In the genomic region with DNA sequence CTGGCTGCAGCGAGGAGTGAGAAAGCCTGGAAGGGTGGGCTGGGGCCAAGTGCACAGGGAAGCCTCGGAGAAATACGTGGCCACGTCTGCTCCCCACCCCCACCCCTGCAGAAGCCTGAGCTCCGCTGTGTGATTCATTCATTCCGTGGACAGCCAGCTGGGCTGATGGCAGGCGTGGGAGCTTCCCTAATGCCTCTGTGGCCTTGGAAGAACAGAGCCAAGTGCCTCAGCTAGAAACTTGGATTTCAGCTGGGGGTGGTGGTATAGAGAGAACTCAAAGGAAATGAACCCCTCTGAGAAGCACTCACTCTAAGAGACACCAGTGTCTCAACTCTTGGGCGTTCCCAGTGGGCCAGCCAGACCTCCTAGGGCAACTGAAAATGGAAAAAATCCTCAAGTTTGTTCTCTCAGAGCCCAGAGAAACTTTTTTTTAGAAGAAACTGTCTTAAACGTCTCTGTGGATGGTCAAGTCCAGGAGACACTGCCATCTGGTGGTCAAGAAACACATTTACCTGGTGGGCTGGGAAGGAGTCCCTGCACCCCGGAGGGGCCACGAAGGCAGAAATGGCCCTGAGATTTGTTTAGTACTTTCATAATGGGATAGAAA, we compare ENCODE assay signal across 8 cellular contexts. TPM values are rescaled to one million over a fixed set of nuclear protein-coding genes. Genes with fewer than 3 reads are reported as not detected.
DNase-seq lines count a peak whose midpoint lies in the region; ATAC-seq, FAIRE-seq and TF ChIP-seq lines count a peak whose summit lies in the region.

No MANE protein-coding gene starts in this region.

- peaks cover 47% of the 10 kb centered on the region for H3K36me3 Mint-ChIP-seq in activated B cell treated with CpG ODN at 0.5 μM for 24 hours (ENCODE audit: low read depth)

- no peaks in the 10 kb centered on the region for H3K9me2 ChIP-seq in HCT116 (ENCODE audit: insufficient read depth)

- H3K9ac ChIP-seq in HCT116 (ENCODE audit: low read length) (peak overlapping the region; percentile 53), HepG2 (ENCODE audit: insufficient read depth, low read depth, low read length) (no peak overlapping the region)

- ATAC-seq in HCT116, result peak; percentile 33
- ATAC-seq in activated B cell treated with CpG ODN at 0.5 μM for 24 hours (ENCODE audit: low read depth), result peak; percentile 69
- peak; percentile 74 for ATAC-seq in HepG2

- H3K4me3 ChIP-seq in HCT116 (replicated peaks in 1 of 2; ENCODE audit: low read depth in 1 of 2, low read length in 2 of 2) (peak overlapping the region; percentile 4 to 46; a peak in 3 of 4 replicates), HepG2 (replicated peaks in 1 of 3; ENCODE audit: insufficient read depth in 1 of 3, low read depth in 2 of 3, low read length in 3 of 3) (no peak overlapping the region)

- CTCF ChIA-PET in HCT116 (lab: Charles Lee) (interaction anchor here (0.8 to 5.2 kb wide), 17 partner anchors 9 to 421 kb away, joined by 3 to 103 read pairs (median 5); no protein-coding TSS in a partner anchor), activated B cell treated with CpG ODN at 0.5 μM for 24 hours (lab: Charles Lee) (interaction anchor here (0.7 to 10.4 kb wide), 13 partner anchors 9 to 232 kb away, joined by 3 to 223 read pairs (median 9); a partner anchor contains a TSS), HepG2 (lab: Yijun Ruan, JAX; ENCODE audit: low intra/inter-chr PET ratio, low total read pairs) (interaction anchor here (0.8 to 5.1 kb wide), 3 partner anchors 81 to 240 kb away, joined by 3 to 66 read pairs (median 6); no protein-coding TSS in a partner anchor)

- POLR2A ChIA-PET in HCT116 (lab: Charles Lee), result no interaction called here
- POLR2A ChIA-PET in activated B cell treated with CpG ODN at 0.5 μM for 24 hours (lab: Charles Lee), result interaction anchor here (1.1 to 4.3 kb wide), 3 partner anchors 19 to 82 kb away, joined by 3 to 33 read pairs (median 6); a partner anchor contains a TSS
- POLR2A ChIA-PET in HepG2 (lab: Yijun Ruan, JAX), result interaction anchor here (0.6 kb wide), 1 partner anchor 86 kb away, joined by 3 read pairs; no protein-coding TSS in a partner anchor

- WGBS in HepG2 (ENCODE audit: low lambda C conversion rate), result 33% methylated on average over 8 of the region's 11 CpGs

- peaks cover 16% of the 10 kb centered on the region for H3K4me1 Mint-ChIP-seq in activated B cell treated with CpG ODN at 0.5 μM for 24 hours

- peak; percentile 36 for DNase-seq in NCI-H748 (lab: John Stamatoyannopoulos, UW; ENCODE audit: unreplicated experiment)
- no peak for DNase-seq in NCI-H748 treated with DMSO at 0.1 percent for 48 hours (lab: John Stamatoyannopoulos, UW)
- DNase-seq in HCT116 (ENCODE audit: low read depth, low spot score), result no peak
- peak; percentile 49 for DNase-seq in MV-4-11 (lab: John Stamatoyannopoulos, UW)
- DNase-seq in activated B cell treated with CpG ODN at 0.5 μM for 24 hours, result no peak
- DNase-seq in dedifferentiated amniotic fluid mesenchymal stem cell (ENCODE audit: extremely low spot score), result peak; percentile 94
- DNase-seq in HepG2 (ENCODE audit: low spot score), result peak; percentile 30
- peak; percentile 47 for DNase-seq in stimulated activated CD4-positive, alpha-beta T cell treated with anti-CD3 and anti-CD28 coated beads, Interleukin-4, amount 100 ng/mL, for 24 hours

- BruUV-seq in HCT116 (replicated peaks; lab: Mats Ljungman, UMichigan) (no TSS peak), HepG2 (replicated peaks; lab: Mats Ljungman, UMichigan) (no TSS peak)

- TF ChIP-seq EP300 in HepG2 (IDR thresholded peaks at IDR 0.05; ENCODE audit: low read depth in 2 of 2, low read length in 2 of 2), result no peak
- TF ChIP-seq EP300 in HepG2 (CRISPR knock-in tag; IDR thresholded peaks at IDR 0.05; ENCODE audit: borderline replicate concordance), result no peak

- H3K9me3 Mint-ChIP-seq in activated B cell treated with CpG ODN at 0.5 μM for 24 hours, result no peaks in the 10 kb centered on the region

- H3K27me3 ChIP-seq in HCT116 (ENCODE audit: insufficient read depth, low read length) (no peaks in the 10 kb centered on the region), HepG2 (ENCODE audit: control insufficient read depth in 1 of 2, insufficient read depth in 2 of 2, low read length in 2 of 2) (no peaks in the 10 kb centered on the region)

- no peak overlapping the region for H2AFZ ChIP-seq in HCT116 (ENCODE audit: low read depth, low read length, poor library complexity, severe bottlenecking)
- no peak overlapping the region for H2AFZ ChIP-seq in HepG2 (ENCODE audit: low read length)

- peak overlapping the region; percentile 27 for H3K27ac ChIP-seq in HCT116 (ENCODE audit: low read depth, low read length)
- H3K27ac ChIP-seq in HepG2 (ENCODE audit: extremely low read length, insufficient read depth, low read length), result no peak overlapping the region

- TF ChIP-seq CTCF in HCT116 (IDR thresholded peaks at IDR 0.05 in 2 of 3, conservative IDR thresholded peaks at IDR 0.05 in 1 of 3; ENCODE audit: borderline replicate concordance in 1 of 3, insufficient read depth in 1 of 3, low read depth in 2 of 3, low read length in 2 of 3) (peak in 2 of 3 experiments; percentile 82 to 96; a peak in 4 of 6 replicates), activated B cell treated with CpG ODN at 0.5 μM for 24 hours (IDR thresholded peaks at IDR 0.05) (peak; percentile 68), HepG2 (CRISPR knock-in tag; IDR thresholded peaks at IDR 0.05) (peak; percentile 76)

- H3K4me3 Mint-ChIP-seq in activated B cell treated with CpG ODN at 0.5 μM for 24 hours, result no peak overlapping the region

- H3K4me1 ChIP-seq in HCT116 (ENCODE audit: control insufficient read depth in 1 of 2, insufficient read depth in 2 of 2, low read length in 2 of 2) (peaks cover 50 to 63% of the 10 kb centered on the region in 2 experiments), HepG2 (ENCODE audit: insufficient read depth, low read length) (no peaks in the 10 kb centered on the region)

- H3K9me3 ChIP-seq in HCT116 (ENCODE audit: control insufficient read depth in 1 of 2, insufficient read depth in 1 of 2, low read depth in 1 of 2, low read length in 2 of 2), result no peaks in the 10 kb centered on the region
- H3K9me3 ChIP-seq in HepG2 (ENCODE audit: low read length), result no peaks in the 10 kb centered on the region

- in situ Hi-C loops in HepG2 (cut with HindIII; ENCODE audit: extremely low pct_ligation_motif_present, low pct_unique_long_range_greater_than_20kb), result loop anchor here (5.0 to 25.0 kb wide), 3 partner anchors 83 to 303 kb away; a partner anchor contains a TSS

- H3K27me3 Mint-ChIP-seq in activated B cell treated with CpG ODN at 0.5 μM for 24 hours, result no peaks in the 10 kb centered on the region

- H3K4me2 ChIP-seq in HCT116 (ENCODE audit: low read length), result peak overlapping the region; percentile 80
- no peak overlapping the region for H3K4me2 ChIP-seq in HepG2 (ENCODE audit: low read depth, low read length)

- H3K27ac Mint-ChIP-seq in activated B cell treated with CpG ODN at 0.5 μM for 24 hours, result no peak overlapping the region

- TF ChIP-seq POLR2A in HCT116 (IDR thresholded peaks at IDR 0.05; ENCODE audit: borderline replicate concordance, extremely low read depth, insufficient read depth, insufficient read length), result no peak
- TF ChIP-seq POLR2A in HepG2 (IDR thresholded peaks at IDR 0.05; ENCODE audit: insufficient read depth in 1 of 2, low read depth in 2 of 2, low read length in 2 of 2), result no peak

- FAIRE-seq in HepG2 (lab: Jason Lieb, UNC), result peak; percentile 40

- no peak for TF ChIP-seq RAD21 in HCT116 (IDR thresholded peaks at IDR 0.05; ENCODE audit: low read depth)
- peak; percentile 54; the same call in 1 of the 2 replicates for TF ChIP-seq RAD21 in HepG2 (CRISPR knock-in tag; IDR thresholded peaks at IDR 0.05)

- H3K36me3 ChIP-seq in HCT116 (ENCODE audit: control insufficient read depth in 1 of 2, insufficient read depth in 2 of 2, low read length in 2 of 2) (no peaks in the 10 kb centered on the region), HepG2 (replicated peaks in 1 of 2; ENCODE audit: control insufficient read depth in 1 of 2, insufficient read depth in 2 of 2, low read length in 2 of 2) (peaks cover 9 to 31% of the 10 kb centered on the region in 2 experiments; a peak in 4 of 5 replicates)

- RAD21 ChIA-PET in HCT116 (lab: Charles Lee; ENCODE audit: low non-redundant PET in 1 of 2, low total read pairs in 2 of 2, uncharacterized antibody in 2 of 2, unreplicated experiment in 2 of 2), result interaction anchor here (1.4 to 3.9 kb wide), 3 partner anchors 31 to 82 kb away, joined by 4 to 25 read pairs (median 20); a partner anchor contains a TSS

- no peaks in the 10 kb centered on the region for H4K20me1 ChIP-seq in HCT116 (ENCODE audit: insufficient read depth)
- H4K20me1 ChIP-seq in HepG2 (ENCODE audit: insufficient read depth, low read length), result no peaks in the 10 kb centered on the region

- H3K79me2 ChIP-seq in HCT116 (ENCODE audit: insufficient read depth, low read length) (no peaks in the 10 kb centered on the region), HepG2 (ENCODE audit: insufficient read depth, low read length) (no peaks in the 10 kb centered on the region)

- intact Hi-C loops in HCT116 (cut with micrococcal nuclease), result loop anchor here (5.0 to 10.0 kb wide), 4 partner anchors 218 to 486 kb away; a partner anchor contains a TSS
- intact Hi-C loops in activated B cell treated with CpG ODN at 0.5 μM for 24 hours (cut with micrococcal nuclease), result loop anchor here (1.0 to 2.0 kb wide), 5 partner anchors 19 to 402 kb away; a partner anchor contains a TSS
- intact Hi-C loops in HepG2 (cut with micrococcal nuclease; ENCODE audit: unreplicated experiment), result loop anchor here (1.0 to 5.0 kb wide), 3 partner anchors 81 to 293 kb away; a partner anchor contains a TSS

RNA-seq across cellular contexts. Expression of a gene that starts 18.0 kb away (rescaled TPM):
- 66.2 TPM for total RNA-seq in HCT116 (2021; ENCODE audit: unreplicated experiment)
- polyA plus RNA-seq in HCT116 (2012), result 58.0 and 77.2 TPM in 2 replicates
- 61.2 and 66.6 TPM in 2 replicates for total RNA-seq in activated B cell treated with CpG ODN at 0.5 μM for 24 hours
- 124 and 146 TPM in 2 replicates for total RNA-seq in HepG2 (2016; rRNA removed; fragmentation: Illumina TruSeq; extraction: Trizol)
- total RNA-seq in HepG2 (2016; cell fraction: cytosol; rRNA removed; fragmentation: Illumina TruSeq; extraction: Trizol; ENCODE audit: low read depth), result 55.4 and 83.7 TPM in 2 replicates
- 123 and 144 TPM in 2 replicates for total RNA-seq in HepG2 (2016; cell fraction: insoluble cytoplasmic fraction; rRNA removed; fragmentation: Illumina TruSeq; extraction: Trizol)
- total RNA-seq in HepG2 (2016; cell fraction: membrane; rRNA removed; fragmentation: Illumina TruSeq; extraction: Trizol), result 93.5 and 124 TPM in 2 replicates
- 49.1 and 52.7 TPM in 2 replicates for total RNA-seq in HepG2 (2016; cell fraction: nucleus; rRNA removed; fragmentation: Illumina TruSeq; extraction: Trizol)
- polyA plus RNA-seq in HepG2 (2011; rRNA removed), result 62.4 and 62.5 TPM in 2 replicates
- 113 and 180 TPM in 2 replicates for polyA plus RNA-seq in HepG2 (2011; cell fraction: cytosol; rRNA removed)
- polyA plus RNA-seq in HepG2 (2011; cell fraction: nucleus; rRNA removed), result 35.5 and 39.6 TPM in 2 replicates
- polyA plus RNA-seq in HepG2 (2012), result 92.4 and 93.3 TPM in 2 replicates
- 97.4 and 143 TPM in 2 replicates for polyA plus RNA-seq in HepG2 (2016; cell fraction: cytosol; fragmentation: Illumina TruSeq; extraction: Trizol; ENCODE audit: low read depth)
- polyA plus RNA-seq in HepG2 (2016; cell fraction: insoluble cytoplasmic fraction; fragmentation: Illumina TruSeq; extraction: Trizol; ENCODE audit: low read depth), result 209 and 219 TPM in 2 replicates
- polyA plus RNA-seq in HepG2 (2016; cell fraction: membrane; fragmentation: Illumina TruSeq; extraction: Trizol; ENCODE audit: low read depth), result 131 and 173 TPM in 2 replicates
- polyA plus RNA-seq in HepG2 (2016; cell fraction: nucleus; fragmentation: Illumina TruSeq; extraction: Trizol; ENCODE audit: insufficient read depth, low read depth), result 113 and 116 TPM in 2 replicates
- polyA minus RNA-seq in HepG2 (2011; rRNA and poly(A)+ RNA removed; ENCODE audit: low replicate concordance), result 66.0 and 83.2 TPM in 2 replicates
- polyA minus RNA-seq in HepG2 (2011; cell fraction: cytosol; rRNA and poly(A)+ RNA removed), result 18.4 and 25.2 TPM in 2 replicates
- 18.3 and 24.2 TPM in 2 replicates for polyA minus RNA-seq in HepG2 (2011; cell fraction: nucleus; rRNA and poly(A)+ RNA removed)

RNA-seq across cellular contexts. Expression of a gene that starts 31.3 kb away (rescaled TPM):
- total RNA-seq in HCT116 (2021; ENCODE audit: unreplicated experiment), result 296 TPM
- polyA plus RNA-seq in HCT116 (2012), result 105 and 111 TPM in 2 replicates
- 227 and 239 TPM in 2 replicates for total RNA-seq in activated B cell treated with CpG ODN at 0.5 μM for 24 hours
- total RNA-seq in HepG2 (2016; rRNA removed; fragmentation: Illumina TruSeq; extraction: Trizol), result 320 and 517 TPM in 2 replicates
- 41.5 and 44.3 TPM in 2 replicates for total RNA-seq in HepG2 (2016; cell fraction: cytosol; rRNA removed; fragmentation: Illumina TruSeq; extraction: Trizol; ENCODE audit: low read depth)
- total RNA-seq in HepG2 (2016; cell fraction: insoluble cytoplasmic fraction; rRNA removed; fragmentation: Illumina TruSeq; extraction: Trizol), result 318 and 499 TPM in 2 replicates
- total RNA-seq in HepG2 (2016; cell fraction: membrane; rRNA removed; fragmentation: Illumina TruSeq; extraction: Trizol), result 78.5 and 90.0 TPM in 2 replicates
- total RNA-seq in HepG2 (2016; cell fraction: nucleus; rRNA removed; fragmentation: Illumina TruSeq; extraction: Trizol), result 169 and 180 TPM in 2 replicates
- 36.7 and 36.8 TPM in 2 replicates for polyA plus RNA-seq in HepG2 (2011; rRNA removed)
- 19.1 and 29.1 TPM in 2 replicates for polyA plus RNA-seq in HepG2 (2011; cell fraction: cytosol; rRNA removed)
- 21.7 and 24.8 TPM in 2 replicates for polyA plus RNA-seq in HepG2 (2011; cell fraction: nucleus; rRNA removed)
- 69.1 and 93.9 TPM in 2 replicates for polyA plus RNA-seq in HepG2 (2012)
- polyA plus RNA-seq in HepG2 (2016; cell fraction: cytosol; fragmentation: Illumina TruSeq; extraction: Trizol; ENCODE audit: low read depth), result 10.9 and 11.4 TPM in 2 replicates
- 267 and 318 TPM in 2 replicates for polyA plus RNA-seq in HepG2 (2016; cell fraction: insoluble cytoplasmic fraction; fragmentation: Illumina TruSeq; extraction: Trizol; ENCODE audit: low read depth)
- 32.9 and 35.3 TPM in 2 replicates for polyA plus RNA-seq in HepG2 (2016; cell fraction: membrane; fragmentation: Illumina TruSeq; extraction: Trizol; ENCODE audit: low read depth)
- 110 and 112 TPM in 2 replicates for polyA plus RNA-seq in HepG2 (2016; cell fraction: nucleus; fragmentation: Illumina TruSeq; extraction: Trizol; ENCODE audit: insufficient read depth, low read depth)
- polyA minus RNA-seq in HepG2 (2011; rRNA and poly(A)+ RNA removed; ENCODE audit: low replicate concordance), result 119 and 313 TPM in 2 replicates
- 75.4 and 95.6 TPM in 2 replicates for polyA minus RNA-seq in HepG2 (2011; cell fraction: cytosol; rRNA and poly(A)+ RNA removed)
- 143 and 162 TPM in 2 replicates for polyA minus RNA-seq in HepG2 (2011; cell fraction: nucleus; rRNA and poly(A)+ RNA removed)

RNA-seq across cellular contexts. Expression of a gene that starts 53.7 kb away (rescaled TPM):
- total RNA-seq in HCT116 (2021; ENCODE audit: unreplicated experiment), result 3.0 TPM
- 0.04 and 0.52 TPM in 2 replicates for polyA plus RNA-seq in HCT116 (2012)
- not detected in 2 replicates for total RNA-seq in activated B cell treated with CpG ODN at 0.5 μM for 24 hours
- 75.5 and 192 TPM in 2 replicates for total RNA-seq in HepG2 (2016; rRNA removed; fragmentation: Illumina TruSeq; extraction: Trizol)
- 9.1 and 9.9 TPM in 2 replicates for total RNA-seq in HepG2 (2016; cell fraction: cytosol; rRNA removed; fragmentation: Illumina TruSeq; extraction: Trizol; ENCODE audit: low read depth)
- total RNA-seq in HepG2 (2016; cell fraction: insoluble cytoplasmic fraction; rRNA removed; fragmentation: Illumina TruSeq; extraction: Trizol), result 71.7 and 190 TPM in 2 replicates
- 37.6 and 38.8 TPM in 2 replicates for total RNA-seq in HepG2 (2016; cell fraction: membrane; rRNA removed; fragmentation: Illumina TruSeq; extraction: Trizol)
- 149 and 175 TPM in 2 replicates for total RNA-seq in HepG2 (2016; cell fraction: nucleus; rRNA removed; fragmentation: Illumina TruSeq; extraction: Trizol)
- 65.0 and 76.7 TPM in 2 replicates for polyA plus RNA-seq in HepG2 (2011; rRNA removed)
- polyA plus RNA-seq in HepG2 (2011; cell fraction: cytosol; rRNA removed), result 54.8 and 70.7 TPM in 2 replicates
- 37.4 and 43.1 TPM in 2 replicates for polyA plus RNA-seq in HepG2 (2011; cell fraction: nucleus; rRNA removed)
- 35.8 and 37.1 TPM in 2 replicates for polyA plus RNA-seq in HepG2 (2012)
- polyA plus RNA-seq in HepG2 (2016; cell fraction: cytosol; fragmentation: Illumina TruSeq; extraction: Trizol; ENCODE audit: low read depth), result 23.5 and 31.8 TPM in 2 replicates
- polyA plus RNA-seq in HepG2 (2016; cell fraction: insoluble cytoplasmic fraction; fragmentation: Illumina TruSeq; extraction: Trizol; ENCODE audit: low read depth), result 109 and 123 TPM in 2 replicates
- polyA plus RNA-seq in HepG2 (2016; cell fraction: membrane; fragmentation: Illumina TruSeq; extraction: Trizol; ENCODE audit: low read depth), result 43.6 and 45.2 TPM in 2 replicates
- 354 and 386 TPM in 2 replicates for polyA plus RNA-seq in HepG2 (2016; cell fraction: nucleus; fragmentation: Illumina TruSeq; extraction: Trizol; ENCODE audit: insufficient read depth, low read depth)
- 64.6 TPM in 1 of 2 replicates, not detected in the other for polyA minus RNA-seq in HepG2 (2011; rRNA and poly(A)+ RNA removed; ENCODE audit: low replicate concordance)
- 30.4 and 42.5 TPM in 2 replicates for polyA minus RNA-seq in HepG2 (2011; cell fraction: cytosol; rRNA and poly(A)+ RNA removed)
- 9.7 and 14.0 TPM in 2 replicates for polyA minus RNA-seq in HepG2 (2011; cell fraction: nucleus; rRNA and poly(A)+ RNA removed)

Comparison
In these comparisons a context has a peak if more than half of its experiments do, and no peak if none do; other contexts are left out.
1. DNase-seq: peak in NCI-H748 (single experiment), MV-4-11 (single experiment), dedifferentiated amniotic fluid mesenchymal stem cell (single experiment), HepG2 (single experiment) and stimulated activated CD4-positive, alpha-beta T cell treated with anti-CD3 and anti-CD28 coated beads, Interleukin-4, amount 100 ng/mL, for 24 hours (single experiment); none in NCI-H748 treated with DMSO at 0.1 percent for 48 hours (single experiment), HCT116 (single experiment) and activated B cell treated with CpG ODN at 0.5 μM for 24 hours (single experiment).
2. H3K4me3 ChIP-seq: peak in HCT116 (2 of 2); none in HepG2 (0 of 3).
3. Peak in every context shown above with its lines, with median percentiles within 50 percentile points of each other: ATAC-seq and CTCF ChIP-seq.